Comparison of ENCODE assay signal across 25 cellular contexts in the genomic region with DNA sequence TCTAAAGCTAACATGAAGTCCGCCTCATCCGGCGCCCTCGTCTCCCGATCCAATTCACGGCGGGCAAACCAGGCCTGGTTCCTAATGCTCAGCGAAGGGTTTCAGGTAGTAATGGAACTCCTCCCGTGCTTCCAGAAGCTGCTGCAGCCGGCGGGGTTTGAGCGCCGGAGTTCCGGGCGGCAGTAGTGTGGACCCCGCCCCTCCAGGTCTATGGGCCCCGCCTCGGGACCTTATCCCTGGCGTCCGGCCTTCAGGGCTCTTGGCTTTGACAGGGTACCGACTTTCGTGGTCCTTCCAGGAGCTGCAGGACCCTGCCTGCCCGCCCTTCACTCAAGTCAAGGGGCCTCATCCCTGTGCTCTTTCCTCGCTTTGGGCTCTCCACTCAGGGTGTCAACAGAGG.
"Had no signal": no experiment of that assay in that cellular context is flagged by ENCODE, and none has a peak within 500 bp of the region (broad histone marks: within the 10 kb centered on the region; RNA-seq: fewer than 3 reads in every experiment).

No MANE protein-coding gene starts in this region.

- H3K27ac ChIP-seq: colonic mucosa, coronary artery, dorsolateral prefrontal cortex, epithelial cell of prostate, esophagus muscularis mucosa, esophagus squamous epithelium, foreskin keratinocyte, gastrocnemius medialis, gastroesophageal sphincter, heart left ventricle, heart right ventricle had no signal

- H3K4me3 Mint-ChIP-seq: dendritic cell treated with granulocyte-macrophage colony-stimulating factor and Interleukin-4, amounts not matched to agents 40 ng/mL and 50 ng/mL, for 4 days; effector memory CD8-positive, alpha-beta T cell; endodermal cell had no signal

- H3K36me3 ChIP-seq: colonic mucosa, esophagus muscularis mucosa, esophagus squamous epithelium, gastrocnemius medialis, gastroesophageal sphincter, heart left ventricle, heart right ventricle had no signal

- H3K4me1 Mint-ChIP-seq: endodermal cell had no signal

- H3K27me3 ChIP-seq: colonic mucosa had no signal

- H3K4me3 ChIP-seq: colonic mucosa, coronary artery, dorsolateral prefrontal cortex, esophagus muscularis mucosa, esophagus squamous epithelium, gastrocnemius medialis, gastroesophageal sphincter, heart left ventricle, heart right ventricle had no signal

- H3K27ac Mint-ChIP-seq: dendritic cell treated with granulocyte-macrophage colony-stimulating factor and Interleukin-4, amounts not matched to agents 40 ng/mL and 50 ng/mL, for 4 days; effector memory CD8-positive, alpha-beta T cell; endodermal cell had no signal

- H3K4me1 ChIP-seq: colonic mucosa, esophagus muscularis mucosa, esophagus squamous epithelium, foreskin keratinocyte, gastrocnemius medialis, gastroesophageal sphincter, heart left ventricle, heart right ventricle had no signal

- ATAC-seq: effector memory CD8-positive, alpha-beta T cell; esophagus mucosa; foreskin keratinocyte; gastrocnemius medialis; gastroesophageal sphincter; heart left ventricle; heart right ventricle had no signal

- DNase-seq: colonic mucosa; cortex of kidney; dermis blood vessel endothelial cell; dorsolateral prefrontal cortex; effector CD4-positive, alpha-beta T cell; effector CD8-positive, alpha-beta T cell; effector memory CD4-positive, alpha-beta T cell; effector memory CD8-positive, alpha-beta T cell; endodermal cell; erythroblast; esophagus squamous epithelium; foreskin fibroblast; foreskin keratinocyte; foreskin melanocyte; gastrocnemius medialis; glutamatergic neuron; head of caudate nucleus; heart left ventricle; heart right ventricle had no signal
